ENCODE assay signal across 17 cellular contexts in the genomic region with DNA sequence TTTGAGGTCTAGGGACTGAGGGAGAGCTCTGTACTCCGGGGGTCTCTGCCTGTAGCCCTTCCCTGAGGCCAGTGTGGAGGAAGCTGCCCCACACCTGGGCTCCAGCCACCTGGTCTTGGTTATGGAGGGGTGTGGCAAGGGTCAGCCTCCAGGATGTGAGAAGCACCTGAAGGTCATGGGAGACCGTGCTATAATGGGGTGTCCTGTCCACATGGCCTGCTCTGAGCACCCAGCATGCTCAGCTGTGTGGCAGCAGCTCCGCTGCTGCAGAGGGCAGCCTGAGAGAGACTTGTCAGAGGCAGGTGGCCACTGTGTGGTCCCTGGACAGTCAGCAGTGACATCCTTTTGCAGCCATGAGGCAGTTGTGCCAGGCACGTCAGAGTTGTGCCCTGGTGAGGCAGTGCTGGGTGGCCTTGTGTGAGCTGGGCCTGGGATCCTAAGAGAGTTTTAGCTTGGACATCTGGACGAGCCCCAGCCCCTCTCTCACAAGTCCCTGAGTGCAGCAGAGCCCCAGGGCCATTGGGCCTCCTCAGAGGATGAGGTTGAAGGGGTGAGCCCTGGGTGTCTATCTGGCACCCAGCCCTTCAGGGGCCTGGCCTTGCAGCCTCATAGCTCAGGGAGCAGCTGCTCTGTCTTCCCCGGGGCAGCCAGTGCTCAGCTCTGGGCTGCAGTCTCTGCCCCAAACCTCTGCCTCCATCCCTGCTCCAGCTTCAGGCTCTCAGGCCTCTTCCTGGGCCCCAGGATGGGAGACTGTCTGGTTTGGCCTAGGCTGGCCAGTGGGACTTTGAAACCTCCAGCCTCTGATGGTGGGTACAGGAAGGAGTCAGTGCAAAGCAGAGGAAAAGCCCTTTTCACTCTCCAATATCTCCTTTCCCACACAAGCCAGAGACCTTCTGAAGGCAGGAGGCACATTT. TPM values are rescaled to one million over a fixed set of nuclear protein-coding genes. Genes with fewer than 3 reads are reported as not detected.
A peak's percentile ranks its signal among the peaks of the same experiment; 100 is the strongest.
DNase-seq lines count a peak whose midpoint lies in the region; ATAC-seq and TF ChIP-seq lines count a peak whose summit lies in the region.
"Had no signal": no experiment of that assay in that cellular context is flagged by ENCODE, and none has a peak within 500 bp of the region (broad histone marks: within the 10 kb centered on the region; RNA-seq: fewer than 3 reads in every experiment).

No MANE protein-coding gene starts in this region.

- WGBS in esophagus squamous epithelium, 2 donors, result 90% methylated on average over 2 of the region's 6 CpGs; no CpG with 5 or more reads in 1 of the 2 donors
- WGBS in sigmoid colon, 2 donors, result 77 to 82% methylated on average over 6 of the region's 6 CpGs
- 72% methylated on average over 6 of the region's 6 CpGs for WGBS in urinary bladder

- H3K4me1 ChIP-seq in esophagus squamous epithelium (peaks cover 0 to 33% (median 2%) of the 10 kb centered on the region in 3 donors), sigmoid colon (peaks cover 0 to 45% (median 10%) of the 10 kb centered on the region in 4 donors), urinary bladder (ENCODE audit: insufficient read depth) (no peaks in the 10 kb centered on the region)

- H3K9me3 ChIP-seq in esophagus squamous epithelium, result no peaks in the 10 kb centered on the region
- H3K9me3 ChIP-seq in sigmoid colon, result no peaks in the 10 kb centered on the region

- CTCF ChIA-PET in T-cell (lab: Charles Lee), result interaction anchor here in 1 of 2 donors (0.6 kb wide), 1 partner anchor 37 kb away, joined by 3 read pairs; no protein-coding TSS in a partner anchor

- no peak overlapping the region for H3K4me3 ChIP-seq in esophagus squamous epithelium
- no peak overlapping the region for H3K4me3 ChIP-seq in sigmoid colon
- H3K4me3 ChIP-seq in urinary bladder (ENCODE audit: low read depth, low read length), result no peak overlapping the region
- H3K4me3 ChIP-seq: K562 had no signal

- H3K9me3 Mint-ChIP-seq in T-cell, result no peaks in the 10 kb centered on the region
- H3K9me3 Mint-ChIP-seq: CD8-positive, alpha-beta memory T cell had no signal

- H3K27ac Mint-ChIP-seq in T-cell, result no peak overlapping the region
- H3K27ac Mint-ChIP-seq: activated CD8-positive, alpha-beta T cell treated with anti-CD3 and anti-CD28 coated beads, Interleukin-2, amount 10 ng/mL, durations not matched to agents 7 days and 5 days; CD8-positive, alpha-beta memory T cell had no signal

- intact Hi-C loops in left cardiac atrium (cut with DNase I), result no loop called here
- intact Hi-C loops in cardiac septum (cut with DNase I), result no loop called here
- intact Hi-C loops in esophagus squamous epithelium (cut with DNase I), result no loop called here
- intact Hi-C loops in sigmoid colon (cut with DNase I), result no loop called here

- DNase-seq in left cardiac atrium (peak; percentile 36), cardiac septum (ENCODE audit: low spot score) (no peak), esophagus squamous epithelium (lab: John Stamatoyannopoulos, UW) (no peak), sigmoid colon (peak; percentile 76), T-cell (no peak), G401 (ENCODE audit: low spot score) (no peak)
- DNase-seq: activated CD8-positive, alpha-beta T cell treated with anti-CD3 and anti-CD28 coated beads, Interleukin-2, amount 10 ng/mL, durations not matched to agents 7 days and 5 days; CD8-positive, alpha-beta memory T cell; NCI-H1048; small intestine; SW 1271 had no signal

- H3K4me1 Mint-ChIP-seq in T-cell, result no peaks in the 10 kb centered on the region
- H3K4me1 Mint-ChIP-seq: CD8-positive, alpha-beta memory T cell had no signal

- ATAC-seq in left cardiac atrium, result peak in 1 of 2 donors; percentile 4
- no peak for ATAC-seq in GM18517 (IDR thresholded peaks at IDR 0.05; ENCODE audit: unreplicated experiment)
- no peak for ATAC-seq in T-cell (replicated peaks in 1 of 4)
- ATAC-seq: activated CD8-positive, alpha-beta T cell treated with anti-CD3 and anti-CD28 coated beads, Interleukin-2, amount 10 ng/mL, durations not matched to agents 7 days and 5 days; Panc1 had no signal

- in situ Hi-C loops in G401 (cut with HindIII; ENCODE audit: low sequenced_read_pairs), result no loop called here

- TF ChIP-seq CTCF in esophagus squamous epithelium (IDR thresholded peaks at IDR 0.05), result no peak
- TF ChIP-seq CTCF in sigmoid colon (IDR thresholded peaks at IDR 0.05), result no peak

- POLR2A ChIA-PET in T-cell (lab: Charles Lee), result no interaction called here

- H3K27me3 ChIP-seq in esophagus squamous epithelium (no peaks in the 10 kb centered on the region), sigmoid colon (no peaks in the 10 kb centered on the region)

- H3K27ac ChIP-seq in esophagus squamous epithelium (peak overlapping the region; percentile 30 to 83 (median 54)), sigmoid colon (peak overlapping the region; percentile 66 to 100 (median 70)), urinary bladder (ENCODE audit: low read depth) (peak overlapping the region; percentile 27)
- H3K27ac ChIP-seq: HL-60 had no signal

- no peak for TF ChIP-seq POLR2A in esophagus squamous epithelium (IDR thresholded peaks at IDR 0.05)
- no peak for TF ChIP-seq POLR2A in sigmoid colon (IDR thresholded peaks at IDR 0.05)

- peaks cover 0 to 9% of the 10 kb centered on the region in 2 donors for H3K27me3 Mint-ChIP-seq in T-cell

- TF ChIP-seq EP300 in sigmoid colon (IDR thresholded peaks at IDR 0.05), result no peak

- peaks cover 0 to 9% (median 5%) of the 10 kb centered on the region in 3 donors for H3K36me3 ChIP-seq in esophagus squamous epithelium
- peaks cover 0 to 17% (median 5%) of the 10 kb centered on the region in 4 donors for H3K36me3 ChIP-seq in sigmoid colon
- no peaks in the 10 kb centered on the region for H3K36me3 ChIP-seq in urinary bladder (ENCODE audit: insufficient read depth)

- H3K4me3 Mint-ChIP-seq in T-cell, result no peak overlapping the region
- H3K4me3 Mint-ChIP-seq: activated CD8-positive, alpha-beta T cell treated with anti-CD3 and anti-CD28 coated beads, Interleukin-2, amount 10 ng/mL, durations not matched to agents 7 days and 5 days; CD8-positive, alpha-beta memory T cell had no signal

- peaks cover 4% of the 10 kb centered on the region for H3K36me3 Mint-ChIP-seq in T-cell

RNA-seq across cellular contexts. Expression of a gene that starts 7.4 kb away (rescaled TPM):
- total RNA-seq in left cardiac atrium (10 to 100 TPM; 25.2 to 28.7 TPM), cardiac septum (23.2 TPM), esophagus squamous epithelium (10 to 100 TPM; 36.7 to 54.7 (median 40.4) TPM), sigmoid colon (10 to 100 TPM; 30.2 to 48.7 (median 38.2) TPM), urinary bladder (20.4 TPM), T-cell (10 to 100 TPM; 24.8 to 30.3 (median 25.9) TPM)
- polyA plus RNA-seq in sigmoid colon (10 to 100 TPM; 58.9 to 64.5 (median 61.7) TPM), urinary bladder (46.4 TPM)
- 54.7 and 72.2 TPM in 2 replicates for total RNA-seq in G401 (2014; rRNA removed; shearing (Covaris generic))

RNA-seq across cellular contexts. Expression of a gene that starts 11.2 kb away (rescaled TPM):
- total RNA-seq in left cardiac atrium (100 to 1,000 TPM in 1 of 2 donors, 10 to 100 TPM in 1; 85.6 to 172 TPM), cardiac septum (76.3 TPM), esophagus squamous epithelium (10 to 100 TPM in 1 of 4 donors, 1 to 10 TPM in 3; 3.4 to 12.6 (median 5.6) TPM), sigmoid colon (100 to 1,000 TPM in 3 of 4 donors, 10 to 100 TPM in 1; 41.7 to 276 (median 167) TPM), urinary bladder (18.3 TPM), T-cell (100 to 1,000 TPM in 1 of 5 donors, 10 to 100 TPM in 1, 1 to 10 TPM in 3; 5.9 to 103 (median 7.3) TPM)
- polyA plus RNA-seq in sigmoid colon (10 to 100 TPM; 31.2 to 65.9 (median 45.0) TPM), urinary bladder (307 TPM)
- total RNA-seq in G401 (2014; rRNA removed; shearing (Covaris generic)), result 9.8 and 16.5 TPM in 2 replicates

RNA-seq across cellular contexts. Expression of a gene that starts 17.1 kb away (rescaled TPM):
- under 1 TPM in 1 of 2 donors, not detected in 1; 0.27 TPM for total RNA-seq in left cardiac atrium
- total RNA-seq in cardiac septum, result not detected
- 1 to 10 TPM in 2 of 4 donors, under 1 TPM in 1, not detected in 1; 0.50 to 5.7 (median 1.8) TPM for total RNA-seq in esophagus squamous epithelium
- total RNA-seq in sigmoid colon, result 1 to 10 TPM in 2 of 4 donors, under 1 TPM in 1, not detected in 1; 0.41 to 5.7 (median 1.2) TPM
- under 1 TPM in 1 of 3 donors, not detected in 2; 0.61 TPM for polyA plus RNA-seq in sigmoid colon
- total RNA-seq in urinary bladder, result 3.4 TPM
- polyA plus RNA-seq in urinary bladder, result 5.5 TPM
- total RNA-seq in T-cell, result under 1 TPM in 1 of 5 donors, not detected in 4; 0.41 TPM
- total RNA-seq in G401 (2014; rRNA removed; shearing (Covaris generic)), result not detected in 2 replicates
- total RNA-seq: activated CD8-positive, alpha-beta T cell treated with anti-CD3 and anti-CD28 coated beads, Interleukin-2, amount 10 ng/mL, durations not matched to agents 7 days and 5 days; CD8-positive, alpha-beta memory T cell; epithelial cell of proximal tubule; K562 had no signal
- polyA plus RNA-seq: CD8-positive, alpha-beta memory T cell; K562 had no signal

RNA-seq across cellular contexts. Expression of a gene that starts 55.7 kb away (rescaled TPM):
- total RNA-seq in left cardiac atrium, result 10 to 100 TPM; 25.3 to 44.0 TPM
- 27.5 TPM for total RNA-seq in cardiac septum
- 10 to 100 TPM in 1 of 4 donors, 1 to 10 TPM in 3; 1.7 to 10.7 (median 3.6) TPM for total RNA-seq in esophagus squamous epithelium
- 10 to 100 TPM in 2 of 4 donors, 1 to 10 TPM in 2; 9.2 to 11.1 (median 10.1) TPM for total RNA-seq in sigmoid colon
- 10 to 100 TPM in 1 of 3 donors, 1 to 10 TPM in 2; 4.2 to 17.0 (median 4.9) TPM for polyA plus RNA-seq in sigmoid colon
- total RNA-seq in urinary bladder, result 13.0 TPM
- 51.8 TPM for polyA plus RNA-seq in urinary bladder
- total RNA-seq in T-cell, result 100 to 1,000 TPM in 2 of 5 donors, 10 to 100 TPM in 3; 31.7 to 480 (median 38.4) TPM
- 33.3 and 78.2 TPM in 2 replicates for total RNA-seq in G401 (2014; rRNA removed; shearing (Covaris generic))

Comparison
In these comparisons a context has a peak if more than half of its experiments do, and no peak if none do; other contexts are left out.
1. DNase-seq: peak in left cardiac atrium (single experiment) and sigmoid colon (single experiment); none in cardiac septum (single experiment), esophagus squamous epithelium (single experiment), T-cell (0 of 34) and G401 (single experiment).
2. Peak in every context shown above with its lines, with median percentiles within 50 percentile points of each other: H3K27ac ChIP-seq.